Comparison of ENCODE assay signal across 34 cellular contexts in genomic region chr6:82781805-82782204, GRCh38.
"Had no signal": no experiment of that assay in that cellular context is flagged by ENCODE, and none has a peak within 500 bp of the region (broad histone marks: within the 10 kb centered on the region; RNA-seq: fewer than 3 reads in every experiment).

No MANE protein-coding gene starts in this region.

- ATAC-seq: activated CD4-positive, CD25-positive, alpha-beta regulatory T cell treated with anti-CD3 and anti-CD28 coated beads, Interleukin-2, amount 50 U/mL, for 24 hours; activated CD8-positive, alpha-beta memory T cell treated with anti-CD3 and anti-CD28 coated beads, Interleukin-2, amount 10 ng/mL, durations not matched to agents 7 days and 5 days; activated CD8-positive, alpha-beta T cell treated with anti-CD3 and anti-CD28 coated beads, Interleukin-2, amount 10 ng/mL, durations not matched to agents 7 days and 5 days; activated naive CD4-positive, alpha-beta T cell treated with anti-CD3 and anti-CD28 coated beads, Interleukin-2, amount 50 U/mL, for 72 hours; effector memory CD8-positive, alpha-beta T cell; foreskin keratinocyte; gastrocnemius medialis; T-helper 17 cell had no signal

- H3K4me1 Mint-ChIP-seq: activated B cell treated with CpG ODN at 0.5 μM for 24 hours; activated CD8-positive, alpha-beta memory T cell treated with anti-CD3 and anti-CD28 coated beads, Interleukin-2, amount 10 ng/mL, durations not matched to agents 7 days and 5 days; activated naive CD4-positive, alpha-beta T cell treated with anti-CD3 and anti-CD28 coated beads, Interleukin-2, amount 10 ng/mL, durations not matched to agents 7 days and 5 days; activated naive CD8-positive, alpha-beta T cell treated with anti-CD3 and anti-CD28 coated beads, Interleukin-2, amount 10 ng/mL, durations not matched to agents 7 days and 5 days; T-helper 17 cell had no signal

- H3K9me3 Mint-ChIP-seq: activated B cell treated with CpG ODN at 0.5 μM for 24 hours; activated naive CD4-positive, alpha-beta T cell treated with anti-CD3 and anti-CD28 coated beads, Interleukin-2, amount 10 ng/mL, durations not matched to agents 7 days and 5 days; activated naive CD4-positive, alpha-beta T cell treated with anti-CD3 and anti-CD28 coated beads, Interleukin-2, amount 50 U/mL, for 72 hours; activated T-helper 1 cell treated with anti-CD3 and anti-CD28 coated beads, Interleukin-12 subunit alpha, Interleukin-12 subunit beta, Interleukin-2, Interleukin-4 antibody, amounts not matched to agents 30 ng/mL and 10 ng/mL and 1 ng/mL, durations not matched to agents 14 hours and 24 hours and 36 hours; brain; effector memory CD8-positive, alpha-beta T cell; T-helper 2 cell treated with Interferon-gamma antibody and Interleukin-4, amounts not matched to agents 5 μg/mL and 100 μg/mL, for 36 hours had no signal

- H3K27ac Mint-ChIP-seq: activated B cell treated with CpG ODN at 0.5 μM for 24 hours; activated CD8-positive, alpha-beta memory T cell treated with anti-CD3 and anti-CD28 coated beads, Interleukin-2, amount 10 ng/mL, durations not matched to agents 7 days and 5 days; activated CD8-positive, alpha-beta T cell treated with anti-CD3 and anti-CD28 coated beads, Interleukin-2, amount 10 ng/mL, durations not matched to agents 7 days and 5 days; activated naive CD4-positive, alpha-beta T cell treated with anti-CD3 and anti-CD28 coated beads, Interleukin-2, amount 10 ng/mL, durations not matched to agents 7 days and 5 days; activated naive CD4-positive, alpha-beta T cell treated with anti-CD3 and anti-CD28 coated beads, Interleukin-2, amount 50 U/mL, for 72 hours; activated naive CD8-positive, alpha-beta T cell treated with anti-CD3 and anti-CD28 coated beads, Interleukin-2, amount 10 ng/mL, durations not matched to agents 7 days and 5 days; activated T-helper 1 cell treated with anti-CD3 and anti-CD28 coated beads, Interleukin-12 subunit alpha, Interleukin-12 subunit beta, Interleukin-2, Interleukin-4 antibody, amounts not matched to agents 30 ng/mL and 10 ng/mL and 1 ng/mL, durations not matched to agents 14 hours and 24 hours and 36 hours; brain; effector memory CD8-positive, alpha-beta T cell; T-helper 17 cell; T-helper 2 cell treated with Interferon-gamma antibody and Interleukin-4, amounts not matched to agents 5 μg/mL and 100 μg/mL, for 36 hours had no signal

- H3K27ac ChIP-seq: ascending aorta, breast epithelium, cardiac muscle cell, esophagus muscularis mucosa, foreskin keratinocyte, gastrocnemius medialis, WERI-Rb-1 had no signal

- H3K4me3 ChIP-seq: ascending aorta, breast epithelium, cardiac muscle cell, esophagus muscularis mucosa, gastrocnemius medialis had no signal

- H3K36me3 ChIP-seq: ascending aorta, breast epithelium, cardiac muscle cell, esophagus muscularis mucosa, gastrocnemius medialis, WERI-Rb-1 had no signal

- DNase-seq: activated B cell treated with CpG ODN at 0.5 μM for 24 hours; activated CD4-positive, alpha-beta T cell treated with anti-CD3 and anti-CD28 coated beads for 48 hours; activated CD4-positive, alpha-beta T cell treated with anti-CD3 and anti-CD28 coated beads, Interleukin-2, amount 50 U/mL, for 1 hour; activated CD4-positive, alpha-beta T cell treated with anti-CD3 and anti-CD28 coated beads, Interleukin-2, amount 50 U/mL, for 48 hours; activated CD8-positive, alpha-beta memory T cell treated with anti-CD3 and anti-CD28 coated beads, Interleukin-2, amount 10 ng/mL, durations not matched to agents 7 days and 5 days; activated CD8-positive, alpha-beta memory T cell treated with anti-CD3 and anti-CD28 coated beads, Interleukin-2, amount 50 U/mL, for 4 hours; activated CD8-positive, alpha-beta T cell treated with anti-CD3 and anti-CD28 coated beads, Interleukin-2, amount 10 ng/mL, durations not matched to agents 7 days and 5 days; activated gamma-delta T cell; activated naive CD4-positive, alpha-beta T cell; activated naive CD4-positive, alpha-beta T cell treated with anti-CD3 and anti-CD28 coated beads, Interleukin-2, amount 10 ng/mL, durations not matched to agents 7 days and 5 days; activated naive CD8-positive, alpha-beta T cell treated with anti-CD3 and anti-CD28 coated beads, Interleukin-2, amount 10 ng/mL, durations not matched to agents 7 days and 5 days; activated T-cell treated with anti-CD3 and anti-CD28 coated beads, Interleukin-2, amount 50 U/mL, for 1 hour; activated T-cell treated with anti-CD3 and anti-CD28 coated beads, Interleukin-2, amount 50 U/mL, for 48 hours; central memory CD4-positive, alpha-beta T cell; cortex of kidney; dermis blood vessel endothelial cell; effector CD4-positive, alpha-beta T cell; effector memory CD8-positive, alpha-beta T cell; erythroblast; foreskin keratinocyte; gastrocnemius medialis; T-helper 1 cell; T-helper 17 cell; T1000; WERI-Rb-1 had no signal

- H3K9me3 ChIP-seq: ascending aorta, breast epithelium, esophagus muscularis mucosa, gastrocnemius medialis had no signal

- H3K4me1 ChIP-seq: ascending aorta, breast epithelium, esophagus muscularis mucosa, foreskin keratinocyte, gastrocnemius medialis had no signal

- H3K27me3 ChIP-seq: ascending aorta, breast epithelium, cardiac muscle cell, esophagus muscularis mucosa, foreskin keratinocyte, gastrocnemius medialis had no signal

- H3K4me3 Mint-ChIP-seq: activated B cell treated with CpG ODN at 0.5 μM for 24 hours; activated CD8-positive, alpha-beta memory T cell treated with anti-CD3 and anti-CD28 coated beads, Interleukin-2, amount 10 ng/mL, durations not matched to agents 7 days and 5 days; activated CD8-positive, alpha-beta T cell treated with anti-CD3 and anti-CD28 coated beads, Interleukin-2, amount 10 ng/mL, durations not matched to agents 7 days and 5 days; activated naive CD4-positive, alpha-beta T cell treated with anti-CD3 and anti-CD28 coated beads, Interleukin-2, amount 10 ng/mL, durations not matched to agents 7 days and 5 days; activated naive CD8-positive, alpha-beta T cell treated with anti-CD3 and anti-CD28 coated beads, Interleukin-2, amount 10 ng/mL, durations not matched to agents 7 days and 5 days; activated T-helper 1 cell treated with anti-CD3 and anti-CD28 coated beads, Interleukin-12 subunit alpha, Interleukin-12 subunit beta, Interleukin-2, Interleukin-4 antibody, amounts not matched to agents 30 ng/mL and 10 ng/mL and 1 ng/mL, durations not matched to agents 14 hours and 24 hours and 36 hours; brain; effector memory CD8-positive, alpha-beta T cell; T-helper 17 cell; T-helper 2 cell treated with Interferon-gamma antibody and Interleukin-4, amounts not matched to agents 5 μg/mL and 100 μg/mL, for 36 hours had no signal

- H3K27me3 Mint-ChIP-seq: activated naive CD4-positive, alpha-beta T cell treated with anti-CD3 and anti-CD28 coated beads, Interleukin-2, amount 10 ng/mL, durations not matched to agents 7 days and 5 days; activated naive CD8-positive, alpha-beta T cell treated with anti-CD3 and anti-CD28 coated beads, Interleukin-2, amount 10 ng/mL, durations not matched to agents 7 days and 5 days had no signal

- H3K36me3 Mint-ChIP-seq: activated CD8-positive, alpha-beta memory T cell treated with anti-CD3 and anti-CD28 coated beads, Interleukin-2, amount 10 ng/mL, durations not matched to agents 7 days and 5 days; activated naive CD4-positive, alpha-beta T cell treated with anti-CD3 and anti-CD28 coated beads, Interleukin-2, amount 10 ng/mL, durations not matched to agents 7 days and 5 days; activated naive CD4-positive, alpha-beta T cell treated with anti-CD3 and anti-CD28 coated beads, Interleukin-2, amount 50 U/mL, for 72 hours; activated naive CD8-positive, alpha-beta T cell treated with anti-CD3 and anti-CD28 coated beads, Interleukin-2, amount 10 ng/mL, durations not matched to agents 7 days and 5 days; brain had no signal
